Comparison of ENCODE assay signal across 8 cellular contexts in the genomic region with DNA sequence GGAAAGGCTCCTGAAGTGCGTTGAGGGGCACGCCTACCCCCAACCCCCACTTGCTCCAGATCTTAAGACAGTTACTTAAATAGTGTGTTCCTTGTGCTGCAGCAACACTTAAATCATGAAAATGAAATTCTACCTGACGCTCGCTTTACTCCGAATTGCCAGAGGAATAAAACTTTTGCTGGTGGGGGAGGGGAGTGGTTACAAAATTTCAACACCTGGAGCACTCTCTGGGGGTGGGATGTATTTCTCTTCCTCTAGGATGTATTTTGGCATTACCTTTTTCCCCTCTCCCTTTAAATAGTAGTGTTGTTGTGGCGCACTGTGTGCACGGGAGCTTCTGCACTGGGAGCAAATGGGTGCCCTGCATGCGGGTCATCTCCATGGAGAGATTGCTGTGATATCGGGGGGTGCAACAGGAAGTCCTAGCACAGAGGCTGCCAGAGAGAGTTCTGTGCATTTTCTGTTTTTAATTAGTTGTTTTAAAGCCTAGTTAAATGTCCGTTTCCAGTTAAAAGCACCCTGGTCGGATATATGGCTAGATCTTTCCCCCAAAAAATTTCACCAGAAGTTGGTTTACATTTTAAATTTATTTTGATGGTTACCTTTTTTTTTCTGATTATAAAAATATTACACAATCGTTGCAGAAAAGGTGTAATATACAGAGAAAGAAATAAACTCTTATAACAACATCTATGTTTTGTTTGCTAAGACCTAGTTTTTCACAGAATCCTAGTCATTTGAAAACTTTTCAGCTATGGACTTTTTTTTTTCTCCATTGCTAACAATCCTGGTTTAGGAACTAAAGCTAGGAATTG.
DNase-seq lines count a peak whose midpoint lies in the region; ATAC-seq and TF ChIP-seq lines count a peak whose summit lies in the region.

No MANE protein-coding gene starts in this region.

- H3K4me3 Mint-ChIP-seq in activated CD8-positive, alpha-beta T cell treated with anti-CD3 and anti-CD28 coated beads, Interleukin-2, amount 10 ng/mL, durations not matched to agents 7 days and 5 days = peak overlapping the region; percentile 48
- peak overlapping the region in 4 of 5 donors; percentile 40 to 73 (median 65) for H3K4me3 Mint-ChIP-seq in immature natural killer cell

- H3K27me3 ChIP-seq in heart left ventricle (peaks cover 0 to 74% (median 0%) of the 10 kb centered on the region in 9 donors), suprapubic skin (peaks cover 19% of the 10 kb centered on the region)

- H3K27ac ChIP-seq in heart left ventricle (peak overlapping the region in 4 of 12 donors; percentile 41 to 69 (median 52)), suprapubic skin (peak overlapping the region; percentile 66)

- no peak overlapping the region for H3K27ac Mint-ChIP-seq in activated CD8-positive, alpha-beta T cell treated with anti-CD3 and anti-CD28 coated beads, Interleukin-2, amount 10 ng/mL, durations not matched to agents 7 days and 5 days
- no peak overlapping the region for H3K27ac Mint-ChIP-seq in immature natural killer cell

- no peak for TF ChIP-seq EP300 in suprapubic skin (IDR thresholded peaks at IDR 0.05)

- 23 to 29% (median 28%) methylated on average over 12 of the region's 12 CpGs for WGBS in heart left ventricle, 4 donors
- 16% methylated on average over 12 of the region's 12 CpGs for WGBS in suprapubic skin

- POLR2A ChIA-PET in activated CD8-positive, alpha-beta T cell treated with anti-CD3 and anti-CD28 coated beads, Interleukin-2, amount 10 ng/mL, durations not matched to agents 7 days and 5 days (lab: Charles Lee) = no interaction called here

- peaks cover 71% of the 10 kb centered on the region for H3K27me3 Mint-ChIP-seq in activated CD8-positive, alpha-beta T cell treated with anti-CD3 and anti-CD28 coated beads, Interleukin-2, amount 10 ng/mL, durations not matched to agents 7 days and 5 days (ENCODE audit: low read depth)
- H3K27me3 Mint-ChIP-seq in immature natural killer cell (ENCODE audit: low read depth in 3 of 3) = peaks cover 7 to 30% (median 12%) of the 10 kb centered on the region in 3 donors

- CTCF ChIA-PET in activated CD8-positive, alpha-beta T cell treated with anti-CD3 and anti-CD28 coated beads, Interleukin-2, amount 10 ng/mL, durations not matched to agents 7 days and 5 days (lab: Charles Lee) = no interaction called here

- TF ChIP-seq CTCF in heart left ventricle (IDR thresholded peaks at IDR 0.05) (no peak), suprapubic skin (IDR thresholded peaks at IDR 0.05) (no peak)

- intact Hi-C loops in heart left ventricle (cut with DNase I) (no loop called here), left ventricle myocardium superior (cut with micrococcal nuclease) (no loop called here)

- ATAC-seq in heart left ventricle = no peak
- no peak for ATAC-seq in left ventricle myocardium superior
- no peak for ATAC-seq in activated CD8-positive, alpha-beta T cell treated with anti-CD3 and anti-CD28 coated beads, Interleukin-2, amount 10 ng/mL, durations not matched to agents 7 days and 5 days
- ATAC-seq in GM18870 (IDR thresholded peaks at IDR 0.05; ENCODE audit: unreplicated experiment) = no peak
- no peak for ATAC-seq in HG03354 (IDR thresholded peaks at IDR 0.05; ENCODE audit: poor library complexity, severe bottlenecking, unreplicated experiment)

- peaks cover 31% of the 10 kb centered on the region for H3K4me1 Mint-ChIP-seq in activated CD8-positive, alpha-beta T cell treated with anti-CD3 and anti-CD28 coated beads, Interleukin-2, amount 10 ng/mL, durations not matched to agents 7 days and 5 days (ENCODE audit: low read depth)
- peaks cover 12 to 15% of the 10 kb centered on the region in 2 donors for H3K4me1 Mint-ChIP-seq in immature natural killer cell

- H3K9me3 Mint-ChIP-seq in activated CD8-positive, alpha-beta T cell treated with anti-CD3 and anti-CD28 coated beads, Interleukin-2, amount 10 ng/mL, durations not matched to agents 7 days and 5 days (ENCODE audit: insufficient read depth) = no peaks in the 10 kb centered on the region
- peaks cover 0 to 6% (median 0%) of the 10 kb centered on the region in 6 donors for H3K9me3 Mint-ChIP-seq in immature natural killer cell

- no peak for DNase-seq in heart left ventricle
- no peak for DNase-seq in left ventricle myocardium superior
- DNase-seq in activated CD8-positive, alpha-beta T cell treated with anti-CD3 and anti-CD28 coated beads, Interleukin-2, amount 10 ng/mL, durations not matched to agents 7 days and 5 days = no peak
- DNase-seq in immature natural killer cell = no peak
- DNase-seq in suprapubic skin (ENCODE audit: low spot score in 2 of 2) = no peak
- DNase-seq in NCI-H2196 (lab: John Stamatoyannopoulos, UW; ENCODE audit: unreplicated experiment) = no peak

- no peaks in the 10 kb centered on the region for H3K36me3 Mint-ChIP-seq in activated CD8-positive, alpha-beta T cell treated with anti-CD3 and anti-CD28 coated beads, Interleukin-2, amount 10 ng/mL, durations not matched to agents 7 days and 5 days (ENCODE audit: low read depth)
- peaks cover 0 to 3% (median 0%) of the 10 kb centered on the region in 3 donors for H3K36me3 Mint-ChIP-seq in immature natural killer cell

- H3K36me3 ChIP-seq in heart left ventricle (no peaks in the 10 kb centered on the region), suprapubic skin (no peaks in the 10 kb centered on the region)

- TF ChIP-seq POLR2A in heart left ventricle (IDR thresholded peaks at IDR 0.05) (no peak), suprapubic skin (IDR thresholded peaks at IDR 0.05) (no peak)

- H3K4me3 ChIP-seq in heart left ventricle (peak overlapping the region in 11 of 12 donors; percentile 37 to 71 (median 56)), suprapubic skin (peak overlapping the region; percentile 65)

- H3K4me1 ChIP-seq in heart left ventricle (peaks cover 0 to 36% (median 20%) of the 10 kb centered on the region in 12 donors), suprapubic skin (peaks cover 25% of the 10 kb centered on the region)

- H3K9me3 ChIP-seq in heart left ventricle = no peaks in the 10 kb centered on the region
- H3K9me3 ChIP-seq in suprapubic skin = no peaks in the 10 kb centered on the region
